In genomic region chr7:32760755-32761154, GRCh38 we compare ENCODE assay signal across 7 cellular contexts.
DNase-seq lines count a peak whose midpoint lies in the region; ATAC-seq and TF ChIP-seq lines count a peak whose summit lies in the region.
"Not testable (repeated sequence)": the region's sequence is repeated elsewhere in the genome, so short reads cannot be mapped to it uniquely, and the experiment has no call there.

No MANE protein-coding gene starts in this region.

- H3K27ac ChIP-seq in cardiac muscle cell (peak overlapping the region; percentile 41), heart right ventricle (peak overlapping the region in 7 of 10 donors; percentile 37 to 82 (median 57)), left ventricle myocardium inferior (replicated peaks) (peak overlapping the region; percentile 79)
- not testable (repeated sequence) for H3K27ac ChIP-seq in neural progenitor cell

- 50 to 60% methylated on average over 5 of the region's 5 CpGs for WGBS in heart right ventricle, 2 donors

- H3K27ac Mint-ChIP-seq in T-helper 17 cell, brain, naive B cell, neural progenitor cell: not testable (repeated sequence)

- not testable (repeated sequence) for H2AFZ ChIP-seq in neural progenitor cell (replicated peaks)

- not testable (repeated sequence) for ATAC-seq in T-helper 17 cell; naive B cell (ENCODE audit: low read depth in 2 of 2)
- peak in 1 of 8 donors; percentile 63 for ATAC-seq in heart right ventricle

- H3K4me2 ChIP-seq in neural progenitor cell, result not testable (repeated sequence)

- H3K4me3 Mint-ChIP-seq in T-helper 17 cell, result peak overlapping the region; percentile 50
- H3K4me3 Mint-ChIP-seq in brain, result peak overlapping the region in 4 of 5 experiments; percentile 2 to 76 (median 38)
- H3K4me3 Mint-ChIP-seq in naive B cell, result peak overlapping the region in 5 of 8 donors; percentile 10 to 73 (median 25)
- H3K4me3 Mint-ChIP-seq in neural progenitor cell, result peak overlapping the region; percentile 12

- not testable (repeated sequence) for H3K36me3 ChIP-seq in cardiac muscle cell, heart right ventricle, left ventricle myocardium inferior, neural progenitor cell

- peaks cover 31% of the 10 kb centered on the region for H4K20me1 ChIP-seq in neural progenitor cell (ENCODE audit: low read depth)

- H3F3A ChIP-seq in neural progenitor cell (ENCODE audit: low read depth), result not testable (repeated sequence)

- H3K4me3 ChIP-seq in cardiac muscle cell, heart right ventricle, left ventricle myocardium inferior, neural progenitor cell: not testable (repeated sequence)

- not testable (repeated sequence) for H3K79me2 ChIP-seq in neural progenitor cell (ENCODE audit: low read depth)

- intact Hi-C loops in heart right ventricle (cut with DNase I), result loop anchor here in 2 of 10 donors (10.0 kb wide), 2 partner anchors 294 to 354 kb away; no protein-coding TSS in a partner anchor
- intact Hi-C loops in left ventricle myocardium inferior (cut with micrococcal nuclease), result not testable (repeated sequence)

- H3K4me1 ChIP-seq in cardiac muscle cell (ENCODE audit: low read depth), result not testable (repeated sequence)
- peaks cover 0 to 11% (median 5%) of the 10 kb centered on the region in 9 donors for H3K4me1 ChIP-seq in heart right ventricle
- peaks cover 34% of the 10 kb centered on the region for H3K4me1 ChIP-seq in left ventricle myocardium inferior
- H3K4me1 ChIP-seq in neural progenitor cell, result peaks cover 12% of the 10 kb centered on the region

- H3K36me3 Mint-ChIP-seq in T-helper 17 cell (ENCODE audit: low read depth), result peaks cover 12% of the 10 kb centered on the region
- H3K36me3 Mint-ChIP-seq in brain, result peaks cover 22% of the 10 kb centered on the region
- H3K36me3 Mint-ChIP-seq in naive B cell, neural progenitor cell: not testable (repeated sequence)

- not testable (repeated sequence) for DNase-seq in T-helper 17 cell; cardiac muscle cell (ENCODE audit: low read depth in 1 of 2, low spot score in 1 of 2); naive B cell; neural progenitor cell (ENCODE audit: low spot score)
- DNase-seq in heart right ventricle, result peak in 1 of 2 donors; percentile 36
- DNase-seq in left ventricle myocardium inferior, result peak; percentile 18

- H3K27me3 Mint-ChIP-seq in T-helper 17 cell (peaks cover 40% of the 10 kb centered on the region), brain (peaks cover 36% of the 10 kb centered on the region), naive B cell (peaks cover 40 to 42% (median 42%) of the 10 kb centered on the region in 3 donors), neural progenitor cell (ENCODE audit: insufficient read depth, low read depth) (peaks cover 13% of the 10 kb centered on the region)

- H3K4me1 Mint-ChIP-seq in T-helper 17 cell (peaks cover 12% of the 10 kb centered on the region), brain (peaks cover 27% of the 10 kb centered on the region), naive B cell (peaks cover 14 to 24% (median 22%) of the 10 kb centered on the region in 3 donors)
- H3K4me1 Mint-ChIP-seq in neural progenitor cell, result not testable (repeated sequence)

- not testable (repeated sequence) for TF ChIP-seq CTCF in brain (conservative IDR thresholded peaks at IDR 0.05); cardiac muscle cell (IDR thresholded peaks at IDR 0.05; ENCODE audit: low read depth, low read length); heart right ventricle (IDR thresholded peaks at IDR 0.05); left ventricle myocardium inferior (IDR thresholded peaks at IDR 0.05; ENCODE audit: borderline replicate concordance); neural progenitor cell (IDR thresholded peaks at IDR 0.05)

- H3K27me3 ChIP-seq in cardiac muscle cell; left ventricle myocardium inferior (ENCODE audit: low read depth): not testable (repeated sequence)
- H3K27me3 ChIP-seq in heart right ventricle, result peaks cover 0 to 26% (median 0%) of the 10 kb centered on the region in 7 donors
- peaks cover 56% of the 10 kb centered on the region for H3K27me3 ChIP-seq in neural progenitor cell

- H3K9ac ChIP-seq in neural progenitor cell, result not testable (repeated sequence)

- not testable (repeated sequence) for H3K9me3 ChIP-seq in T-helper 17 cell (ENCODE audit: control insufficient read depth, low read length, poor library complexity, severe bottlenecking); cardiac muscle cell (ENCODE audit: low read depth); heart right ventricle; left ventricle myocardium inferior (replicated peaks); neural progenitor cell (ENCODE audit: low read depth)

- H3K9me3 Mint-ChIP-seq in brain, naive B cell, neural progenitor cell: not testable (repeated sequence)
